Comparison of ENCODE assay signal across 15 cellular contexts in the genomic region with DNA sequence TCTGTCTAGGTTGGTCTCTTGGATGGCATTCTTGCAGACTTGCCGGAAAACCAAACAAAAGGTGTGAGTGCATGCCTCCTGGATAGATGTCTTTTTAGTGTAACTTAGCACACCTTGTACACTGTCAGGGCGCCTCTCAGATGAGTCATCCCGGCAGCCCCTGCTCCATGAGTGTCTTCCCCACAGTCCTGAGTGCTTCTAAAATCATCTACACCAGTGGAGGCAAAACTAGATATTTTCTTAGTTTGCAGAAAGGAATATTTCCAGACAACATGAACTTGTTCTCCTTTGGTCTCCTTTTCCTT.
DNase-seq lines count a peak whose midpoint lies in the region; ATAC-seq and TF ChIP-seq lines count a peak whose summit lies in the region.
"Had no signal": no experiment of that assay in that cellular context is flagged by ENCODE, and none has a peak within 500 bp of the region (broad histone marks: within the 10 kb centered on the region; RNA-seq: fewer than 3 reads in every experiment).

No MANE protein-coding gene starts in this region.

- TF ChIP-seq POLR2A in breast epithelium (IDR thresholded peaks at IDR 0.05) (no peak), thyroid gland (IDR thresholded peaks at IDR 0.05) (no peak)

- TF ChIP-seq CTCF in MCF 10A (IDR thresholded peaks at IDR 0.05; ENCODE audit: unreplicated experiment): no peak
- TF ChIP-seq CTCF in breast epithelium (IDR thresholded peaks at IDR 0.05): no peak
- TF ChIP-seq CTCF in thyroid gland (IDR thresholded peaks at IDR 0.05): no peak
- no peak for TF ChIP-seq CTCF in CD8-positive, alpha-beta T cell (IDR thresholded peaks at IDR 0.05)

- peaks cover 36% of the 10 kb centered on the region for H3K4me1 Mint-ChIP-seq in MCF 10A (ENCODE audit: insufficient read depth, unreplicated experiment)
- peaks cover 26% of the 10 kb centered on the region for H3K4me1 Mint-ChIP-seq in activated T-helper 17 cell treated with anti-CD3 and anti-CD28 coated beads, Interleukin-2, amount 50 U/mL, for 72 hours
- H3K4me1 Mint-ChIP-seq in CD8-positive, alpha-beta T cell (ENCODE audit: low read depth): peaks cover 60% of the 10 kb centered on the region

- CTCF ChIA-PET in MCF 10A (lab: Yijun Ruan, JAX): no interaction called here
- CTCF ChIA-PET in CD8-positive, alpha-beta T cell (lab: Charles Lee): no interaction called here

- no peaks in the 10 kb centered on the region for H3K36me3 Mint-ChIP-seq in MCF 10A (ENCODE audit: insufficient read depth, unreplicated experiment)
- no peaks in the 10 kb centered on the region for H3K36me3 Mint-ChIP-seq in activated T-helper 17 cell treated with anti-CD3 and anti-CD28 coated beads, Interleukin-2, amount 50 U/mL, for 72 hours (ENCODE audit: low read depth)
- H3K36me3 Mint-ChIP-seq in CD8-positive, alpha-beta T cell: no peaks in the 10 kb centered on the region
- H3K36me3 Mint-ChIP-seq: activated naive CD8-positive, alpha-beta T cell treated with anti-CD3 and anti-CD28 coated beads, Interleukin-2, amount 10 ng/mL, durations not matched to agents 7 days and 5 days had no signal

- H3K27ac ChIP-seq in breast epithelium (no peak overlapping the region), thyroid gland (no peak overlapping the region)
- no peak overlapping the region for H3K27ac ChIP-seq in CD8-positive, alpha-beta T cell (ENCODE audit: low read depth, low read length)
- H3K27ac ChIP-seq: gastrocnemius medialis, psoas muscle had no signal

- POLR2A ChIA-PET in MCF 10A (lab: Yijun Ruan, JAX): no interaction called here
- POLR2A ChIA-PET in CD8-positive, alpha-beta T cell (lab: Charles Lee): no interaction called here

- DNase-seq in MCF 10A (ENCODE audit: unreplicated experiment): no peak
- no peak for DNase-seq in breast epithelium (ENCODE audit: low spot score in 2 of 2)
- no peak for DNase-seq in left colon
- peak; percentile 13 to 30 for DNase-seq in thyroid gland
- no peak for DNase-seq in CD8-positive, alpha-beta T cell
- no peak for DNase-seq in NCI-H1092 treated with DMSO at 0.1 percent for 48 hours (lab: John Stamatoyannopoulos, UW)
- DNase-seq: activated CD4-positive, alpha-beta memory T cell treated with anti-CD3 and anti-CD28 coated beads, Interleukin-2, amount 10 ng/mL, durations not matched to agents 7 days and 5 days; activated naive CD8-positive, alpha-beta T cell treated with anti-CD3 and anti-CD28 coated beads, Interleukin-2, amount 10 ng/mL, durations not matched to agents 7 days and 5 days; effector CD4-positive, alpha-beta T cell; gastrocnemius medialis; NCI-H345; psoas muscle had no signal

- H3K27ac Mint-ChIP-seq in MCF 10A (ENCODE audit: low read depth, unreplicated experiment): no peak overlapping the region
- no peak overlapping the region for H3K27ac Mint-ChIP-seq in activated T-helper 17 cell treated with anti-CD3 and anti-CD28 coated beads, Interleukin-2, amount 50 U/mL, for 72 hours
- H3K27ac Mint-ChIP-seq in CD8-positive, alpha-beta T cell: no peak overlapping the region
- H3K27ac Mint-ChIP-seq: activated CD4-positive, alpha-beta memory T cell treated with anti-CD3 and anti-CD28 coated beads, Interleukin-2, amount 10 ng/mL, durations not matched to agents 7 days and 5 days; activated naive CD8-positive, alpha-beta T cell treated with anti-CD3 and anti-CD28 coated beads, Interleukin-2, amount 10 ng/mL, durations not matched to agents 7 days and 5 days had no signal

- peak; percentile 21 for ATAC-seq in activated T-helper 17 cell treated with anti-CD3 and anti-CD28 coated beads, Interleukin-2, amount 50 U/mL, for 72 hours (replicated peaks)
- ATAC-seq in left colon (peak; percentile 21), GM21529 (IDR thresholded peaks at IDR 0.05; ENCODE audit: unreplicated experiment) (no peak)
- ATAC-seq in CD8-positive, alpha-beta T cell: no peak
- ATAC-seq: gastrocnemius medialis, psoas muscle, Right ventricle myocardium inferior had no signal

- BruUV-seq in MCF 10A (replicated peaks; lab: Mats Ljungman, UMichigan): no TSS peak

- no peaks in the 10 kb centered on the region for H3K27me3 Mint-ChIP-seq in MCF 10A (ENCODE audit: insufficient read depth, unreplicated experiment)
- no peaks in the 10 kb centered on the region for H3K27me3 Mint-ChIP-seq in activated T-helper 17 cell treated with anti-CD3 and anti-CD28 coated beads, Interleukin-2, amount 50 U/mL, for 72 hours
- H3K27me3 Mint-ChIP-seq in CD8-positive, alpha-beta T cell (ENCODE audit: low read depth): no peaks in the 10 kb centered on the region
- H3K27me3 Mint-ChIP-seq: activated CD4-positive, alpha-beta memory T cell treated with anti-CD3 and anti-CD28 coated beads, Interleukin-2, amount 10 ng/mL, durations not matched to agents 7 days and 5 days; activated naive CD8-positive, alpha-beta T cell treated with anti-CD3 and anti-CD28 coated beads, Interleukin-2, amount 10 ng/mL, durations not matched to agents 7 days and 5 days had no signal

- H3K4me1 ChIP-seq in breast epithelium (no peaks in the 10 kb centered on the region), thyroid gland (peaks cover 21 to 25% of the 10 kb centered on the region in 2 donors)
- peaks cover 19% of the 10 kb centered on the region for H3K4me1 ChIP-seq in CD8-positive, alpha-beta T cell (ENCODE audit: insufficient read depth, low read length)

- no peaks in the 10 kb centered on the region for H3K36me3 ChIP-seq in breast epithelium
- no peaks in the 10 kb centered on the region for H3K36me3 ChIP-seq in thyroid gland
- H3K36me3 ChIP-seq in CD8-positive, alpha-beta T cell (ENCODE audit: insufficient read depth, low read length): no peaks in the 10 kb centered on the region
- H3K36me3 ChIP-seq: gastrocnemius medialis had no signal

- H3K27me3 ChIP-seq in breast epithelium (no peaks in the 10 kb centered on the region), thyroid gland (no peaks in the 10 kb centered on the region)
- H3K27me3 ChIP-seq in CD8-positive, alpha-beta T cell (ENCODE audit: insufficient read depth, low read length): no peaks in the 10 kb centered on the region
- H3K27me3 ChIP-seq: gastrocnemius medialis had no signal

- peak overlapping the region; percentile 29 for H3K4me3 Mint-ChIP-seq in MCF 10A (ENCODE audit: unreplicated experiment)
- no peak overlapping the region for H3K4me3 Mint-ChIP-seq in activated T-helper 17 cell treated with anti-CD3 and anti-CD28 coated beads, Interleukin-2, amount 50 U/mL, for 72 hours
- no peak overlapping the region for H3K4me3 Mint-ChIP-seq in CD8-positive, alpha-beta T cell
- H3K4me3 Mint-ChIP-seq: activated CD4-positive, alpha-beta memory T cell treated with anti-CD3 and anti-CD28 coated beads, Interleukin-2, amount 10 ng/mL, durations not matched to agents 7 days and 5 days; activated naive CD8-positive, alpha-beta T cell treated with anti-CD3 and anti-CD28 coated beads, Interleukin-2, amount 10 ng/mL, durations not matched to agents 7 days and 5 days had no signal

- no peak overlapping the region for H3K4me3 ChIP-seq in breast epithelium
- H3K4me3 ChIP-seq in thyroid gland (replicated peaks in 1 of 3): no peak overlapping the region
- H3K4me3 ChIP-seq in CD8-positive, alpha-beta T cell (ENCODE audit: low read depth, low read length): no peak overlapping the region
- H3K4me3 ChIP-seq: gastrocnemius medialis, psoas muscle had no signal

- H3K9me3 ChIP-seq in breast epithelium (no peaks in the 10 kb centered on the region), thyroid gland (no peaks in the 10 kb centered on the region)
- no peaks in the 10 kb centered on the region for H3K9me3 ChIP-seq in CD8-positive, alpha-beta T cell (ENCODE audit: low read length)
- H3K9me3 ChIP-seq: gastrocnemius medialis, psoas muscle had no signal

- intact Hi-C loops in MCF 10A (cut with micrococcal nuclease) (no loop called here), breast epithelium (cut with DNase I; ENCODE audit: low total_unique reads) (no loop called here), left colon (cut with DNase I, micrococcal nuclease) (no loop called here), thyroid gland (cut with DNase I) (no loop called here)
- intact Hi-C loops in CD8-positive, alpha-beta T cell (cut with DNase I, micrococcal nuclease): no loop called here

- no peaks in the 10 kb centered on the region for H3K9me3 Mint-ChIP-seq in MCF 10A (ENCODE audit: unreplicated experiment)
- no peaks in the 10 kb centered on the region for H3K9me3 Mint-ChIP-seq in activated T-helper 17 cell treated with anti-CD3 and anti-CD28 coated beads, Interleukin-2, amount 50 U/mL, for 72 hours
- no peaks in the 10 kb centered on the region for H3K9me3 Mint-ChIP-seq in CD8-positive, alpha-beta T cell
- H3K9me3 Mint-ChIP-seq: activated CD4-positive, alpha-beta memory T cell treated with anti-CD3 and anti-CD28 coated beads, Interleukin-2, amount 10 ng/mL, durations not matched to agents 7 days and 5 days had no signal

- whole genome bisulfite sequencing in thyroid gland, 2 donors: 59 to 78% methylated on average over 3 of the region's 3 CpGs

Comparison
In these comparisons a context has a peak if more than half of its experiments do, and no peak if none do; other contexts are left out.
1. DNase-seq: peak in thyroid gland (2 of 2); none in MCF 10A (single experiment), breast epithelium (0 of 2), left colon (0 of 2), CD8-positive, alpha-beta T cell (0 of 7) and NCI-H1092 treated with DMSO at 0.1 percent for 48 hours (single experiment).
2. ATAC-seq: peak in activated T-helper 17 cell treated with anti-CD3 and anti-CD28 coated beads, Interleukin-2, amount 50 U/mL, for 72 hours (single experiment) and left colon (single experiment); none in CD8-positive, alpha-beta T cell (single experiment) and GM21529 (single experiment).